11 cellular contexts compared by ENCODE assay signal in genomic region chr15:68113751-68114150, GRCh38. TPM values are rescaled to one million over a fixed set of nuclear protein-coding genes. Genes with fewer than 3 reads are reported as not detected.
DNase-seq lines count a peak whose midpoint lies in the region; ATAC-seq, FAIRE-seq and TF ChIP-seq lines count a peak whose summit lies in the region.
"Had no signal": no experiment of that assay in that cellular context is flagged by ENCODE, and none has a peak within 500 bp of the region (broad histone marks: within the 10 kb centered on the region; RNA-seq: fewer than 3 reads in every experiment).

No MANE protein-coding gene starts in this region.

- H3K36me3 Mint-ChIP-seq in astrocyte (ENCODE audit: low read depth, unreplicated experiment) (peaks cover 6% of the 10 kb centered on the region), memory B cell (peaks cover 19% of the 10 kb centered on the region), Caco-2 (ENCODE audit: insufficient read depth, unreplicated experiment) (peaks cover 8% of the 10 kb centered on the region)

- no peaks in the 10 kb centered on the region for H3K9me3 ChIP-seq in right atrium auricular region
- H3K9me3 ChIP-seq in astrocyte (ENCODE audit: insufficient read depth, low read depth, low read length) = no peaks in the 10 kb centered on the region
- H3K9me3 ChIP-seq in Caco-2 = no peaks in the 10 kb centered on the region
- H3K9me3 ChIP-seq: mucosa of descending colon had no signal

- H3K9me3 Mint-ChIP-seq in astrocyte (ENCODE audit: unreplicated experiment) = no peaks in the 10 kb centered on the region
- H3K9me3 Mint-ChIP-seq in memory B cell = no peaks in the 10 kb centered on the region
- no peaks in the 10 kb centered on the region for H3K9me3 Mint-ChIP-seq in Caco-2 (ENCODE audit: unreplicated experiment)
- H3K9me3 Mint-ChIP-seq: CD14-positive monocyte had no signal

- no TSS peak for BruUV-seq in Caco-2 (replicated peaks; lab: Mats Ljungman, UMichigan)

- ATAC-seq in Right ventricle myocardium superior (ENCODE audit: poor library complexity) = no peak
- no peak for ATAC-seq in memory B cell (ENCODE audit: low read depth)
- ATAC-seq in GM21576 (IDR thresholded peaks at IDR 0.05; ENCODE audit: unreplicated experiment) = no peak
- ATAC-seq: mucosa of descending colon had no signal

- H4K20me1 ChIP-seq in astrocyte (ENCODE audit: insufficient read depth, low read length) = peaks cover 46% of the 10 kb centered on the region

- POLR2A ChIA-PET in Caco-2 (lab: Charles Lee) = interaction anchor here (0.6 to 0.9 kb wide), 2 partner anchors 60 to 270 kb away, joined by 3 to 4 read pairs; partner anchors contain the start of gene PIAS1

- H3K4me2 ChIP-seq in astrocyte (ENCODE audit: low read length) = peak overlapping the region; percentile 77

- H3K4me1 Mint-ChIP-seq in astrocyte (ENCODE audit: low read depth, unreplicated experiment) = peaks cover 20% of the 10 kb centered on the region
- H3K4me1 Mint-ChIP-seq in memory B cell = peaks cover 53% of the 10 kb centered on the region
- peaks cover 29% of the 10 kb centered on the region for H3K4me1 Mint-ChIP-seq in Caco-2 (ENCODE audit: low read depth, unreplicated experiment)

- H3K27me3 ChIP-seq in right atrium auricular region = no peaks in the 10 kb centered on the region
- no peaks in the 10 kb centered on the region for H3K27me3 ChIP-seq in astrocyte (ENCODE audit: insufficient read depth, low read length)
- no peaks in the 10 kb centered on the region for H3K27me3 ChIP-seq in Caco-2 (replicated peaks; ENCODE audit: control insufficient read depth, insufficient read depth, low read length)

- H3K27ac ChIP-seq in right atrium auricular region (peak overlapping the region; percentile 10 to 68), astrocyte (ENCODE audit: low read depth, low read length) (no peak overlapping the region)

- no peak overlapping the region for H3K9ac ChIP-seq in astrocyte (ENCODE audit: low read length)

- H3K79me2 ChIP-seq in astrocyte (ENCODE audit: insufficient read depth, low read length) = peaks cover 65% of the 10 kb centered on the region

- H3K27ac Mint-ChIP-seq in astrocyte (ENCODE audit: unreplicated experiment) = no peak overlapping the region
- peak overlapping the region; percentile 50 for H3K27ac Mint-ChIP-seq in memory B cell
- H3K27ac Mint-ChIP-seq in Caco-2 (ENCODE audit: unreplicated experiment) = no peak overlapping the region

- H3K4me3 Mint-ChIP-seq in astrocyte (ENCODE audit: unreplicated experiment) (no peak overlapping the region), memory B cell (no peak overlapping the region), Caco-2 (ENCODE audit: unreplicated experiment) (no peak overlapping the region)

- DNase-seq in right atrium auricular region (ENCODE audit: low spot score) = no peak
- no peak for DNase-seq in Right ventricle myocardium superior
- no peak for DNase-seq in astrocyte (ENCODE audit: low read depth)
- DNase-seq in memory B cell (ENCODE audit: low spot score in 2 of 2) = no peak
- DNase-seq in stimulated activated CD4-positive, alpha-beta T cell treated with anti-CD3 and anti-CD28 coated beads, Interleukin-2, amount 100 ng/mL, for 48 hours = no peak
- no peak for DNase-seq in HTR-8/SVneo (ENCODE audit: insufficient read length, low spot score)
- no peak for DNase-seq in Caco-2
- DNase-seq: mucosa of descending colon had no signal

- CTCF ChIA-PET in Caco-2 (lab: Charles Lee) = no interaction called here

- TF ChIP-seq CTCF in right atrium auricular region (IDR thresholded peaks at IDR 0.05) (no peak), astrocyte (IDR thresholded peaks at IDR 0.05; ENCODE audit: insufficient read depth, low read depth, low read length) (no peak), Caco-2 (IDR thresholded peaks at IDR 0.05; ENCODE audit: insufficient read depth in 1 of 2, low read depth in 1 of 2, low read length in 1 of 2, severe bottlenecking in 1 of 2, unreplicated experiment in 1 of 2) (no peak)

- intact Hi-C loops in Right ventricle myocardium superior (cut with DNase I) = no loop called here
- intact Hi-C loops in Caco-2 (cut with micrococcal nuclease; ENCODE audit: unreplicated experiment) = no loop called here

- H3K4me3 ChIP-seq in right atrium auricular region (peak overlapping the region in 1 of 2 donors; percentile 34), astrocyte (ENCODE audit: insufficient read depth, low read depth, low read length) (no peak overlapping the region), Caco-2 (ENCODE audit: low read depth, low read length) (no peak overlapping the region)
- H3K4me3 ChIP-seq: mucosa of descending colon had no signal

- no peak overlapping the region for H2AFZ ChIP-seq in astrocyte (ENCODE audit: low read depth, low read length)

- H3K36me3 ChIP-seq in right atrium auricular region = no peaks in the 10 kb centered on the region
- H3K36me3 ChIP-seq in astrocyte (ENCODE audit: insufficient read depth, low read length) = no peaks in the 10 kb centered on the region
- no peaks in the 10 kb centered on the region for H3K36me3 ChIP-seq in Caco-2 (ENCODE audit: control insufficient read depth, insufficient read depth, low read length)

- no peak for FAIRE-seq in astrocyte (lab: Jason Lieb, UNC)
- no peak for FAIRE-seq in HTR-8/SVneo (lab: Jason Lieb, UNC)
- FAIRE-seq: GM12892 had no signal

- H3K4me1 ChIP-seq in right atrium auricular region = peaks cover 0 to 31% of the 10 kb centered on the region in 2 donors
- no peaks in the 10 kb centered on the region for H3K4me1 ChIP-seq in astrocyte (ENCODE audit: insufficient read depth, low read length)
- H3K4me1 ChIP-seq in Caco-2 = peaks cover 11% of the 10 kb centered on the region

- no peaks in the 10 kb centered on the region for H3K27me3 Mint-ChIP-seq in astrocyte (ENCODE audit: low read depth, unreplicated experiment)
- no peaks in the 10 kb centered on the region for H3K27me3 Mint-ChIP-seq in memory B cell
- H3K27me3 Mint-ChIP-seq in Caco-2 (ENCODE audit: insufficient read depth, unreplicated experiment) = no peaks in the 10 kb centered on the region

RNA-seq across cellular contexts. Expression of gene PIAS1, which starts 59.6 kb away (rescaled TPM):
- total RNA-seq in right atrium auricular region (10 to 100 TPM; 24.5 to 26.7 TPM), Right ventricle myocardium superior (21.5 TPM), astrocyte (30.2 and 32.0 TPM in 2 replicates), Caco-2 (2022) (43.1 and 48.0 TPM in 2 replicates)
